8 cellular contexts compared by ENCODE assay signal in the genomic region with DNA sequence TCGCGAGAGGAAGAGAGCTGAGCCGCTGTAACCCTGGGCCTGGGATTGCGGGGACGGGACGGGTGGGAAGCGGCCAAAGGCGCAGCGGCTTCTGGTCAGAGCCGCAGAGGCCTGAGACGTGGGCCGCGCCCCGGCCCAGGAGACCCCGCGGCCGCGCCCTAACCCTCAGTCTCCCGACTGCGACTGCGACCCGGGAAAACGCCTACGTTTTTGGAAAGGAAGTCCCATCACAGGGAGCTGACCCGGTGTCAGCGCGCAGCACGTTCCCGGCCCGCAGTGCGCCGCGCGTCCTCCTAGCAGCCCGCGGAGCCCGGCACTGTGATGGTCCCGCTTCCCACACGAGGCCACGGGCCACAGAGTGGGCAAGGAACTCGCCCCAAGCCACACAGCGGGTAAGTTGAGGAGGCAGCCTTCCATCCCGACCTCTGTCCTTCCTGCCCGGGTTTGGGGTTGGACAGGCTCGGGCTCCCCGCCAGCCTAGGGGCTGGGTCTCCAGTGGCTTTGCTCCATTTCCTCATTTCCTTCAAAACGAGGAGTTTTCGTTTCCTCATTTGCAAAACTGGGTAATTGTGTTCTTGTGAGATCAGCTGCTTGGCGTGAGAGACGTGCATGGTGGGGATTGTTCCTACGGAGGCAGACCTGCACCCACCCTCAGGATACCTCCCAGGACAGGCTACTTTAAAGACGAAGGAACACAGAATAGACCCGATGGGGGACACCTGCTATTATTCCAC. TPM values are rescaled to one million over a fixed set of nuclear protein-coding genes. Genes with fewer than 3 reads are reported as not detected.
DNase-seq lines count a peak whose midpoint lies in the region; ATAC-seq and TF ChIP-seq lines count a peak whose summit lies in the region.

No MANE protein-coding gene starts in this region.

- H3K27me3 Mint-ChIP-seq in endothelial cell (ENCODE audit: unreplicated experiment), result peaks cover 2% of the 10 kb centered on the region

- H3K9me3 ChIP-seq in mucosa of rectum (ENCODE audit: control insufficient read depth in 2 of 2, low read length in 2 of 2), result no peaks in the 10 kb centered on the region

- peaks cover 6% of the 10 kb centered on the region for H3K4me1 Mint-ChIP-seq in endothelial cell (ENCODE audit: unreplicated experiment)

- peak overlapping the region; percentile 6 to 38 for H3K9ac ChIP-seq in mucosa of rectum (ENCODE audit: low read depth in 1 of 2, low read length in 2 of 2)

- peak overlapping the region; percentile 63 for H3K4me3 ChIP-seq in AG09309 (ENCODE audit: control insufficient read depth, low read depth, low read length)
- H3K4me3 ChIP-seq in mucosa of rectum (ENCODE audit: low read length in 2 of 2), result peak overlapping the region; percentile 48 to 63

- peak overlapping the region; percentile 24 for H3K4me3 Mint-ChIP-seq in endothelial cell (ENCODE audit: unreplicated experiment)

- no peaks in the 10 kb centered on the region for H3K36me3 ChIP-seq in mucosa of rectum (ENCODE audit: control insufficient read depth in 2 of 2, insufficient read depth in 2 of 2, low read length in 2 of 2)

- TF ChIP-seq CTCF in AG09309 (IDR thresholded peaks at IDR 0.05; ENCODE audit: control insufficient read depth, insufficient read depth, low read depth, low read length, missing control alignments) (no peak), endothelial cell (IDR thresholded peaks at IDR 0.05; ENCODE audit: unreplicated experiment) (no peak)

- no peaks in the 10 kb centered on the region for H3K9me3 Mint-ChIP-seq in endothelial cell (ENCODE audit: unreplicated experiment)

- no peak overlapping the region for H3K27ac Mint-ChIP-seq in endothelial cell (ENCODE audit: unreplicated experiment)

- no peaks in the 10 kb centered on the region for H3K4me1 ChIP-seq in mucosa of rectum (ENCODE audit: control insufficient read depth in 2 of 2, insufficient read depth in 2 of 2, low read length in 2 of 2)

- in situ Hi-C loops in KBM-7 (cut with MboI; ENCODE audit: low pct_unique_long_range_greater_than_20kb, low sequenced_read_pairs), result no loop called here

- DNase-seq in AG09309 (ENCODE audit: low read depth) (no peak), KBM-7 (peak; percentile 76), endothelial cell (ENCODE audit: low spot score) (peak; percentile 17), NCI-H524 (lab: John Stamatoyannopoulos, UW) (no peak)
- DNase-seq in stimulated activated CD4-positive, alpha-beta T cell treated with anti-CD3 and anti-CD28 coated beads, Interleukin-4, amount 100 ng/mL, for 1 hour, result no peak

- peak overlapping the region; percentile 56 to 57 for H3K27ac ChIP-seq in mucosa of rectum (ENCODE audit: low read depth in 2 of 2, low read length in 2 of 2)

- peaks cover 14 to 22% of the 10 kb centered on the region in 2 donors for H3K27me3 ChIP-seq in mucosa of rectum (ENCODE audit: control insufficient read depth in 2 of 2, insufficient read depth in 2 of 2, low read length in 2 of 2)

- H3K36me3 Mint-ChIP-seq in endothelial cell (ENCODE audit: low read depth, unreplicated experiment), result no peaks in the 10 kb centered on the region

- ATAC-seq in HG03139 (IDR thresholded peaks at IDR 0.05; ENCODE audit: unreplicated experiment) (no peak), GM21381 (IDR thresholded peaks at IDR 0.05; ENCODE audit: unreplicated experiment) (no peak)

RNA-seq across cellular contexts. Expression of a gene that starts 1.2 kb away (rescaled TPM):
- total RNA-seq in endothelial cell (ENCODE audit: unreplicated experiment), result 0.49 TPM

RNA-seq across cellular contexts. Expression of a gene that starts 51.4 kb away (rescaled TPM):
- 41.5 TPM for total RNA-seq in endothelial cell (ENCODE audit: unreplicated experiment)

Comparison
In these comparisons a context has a peak if more than half of its experiments do, and no peak if none do; other contexts are left out.
1. DNase-seq: peak in KBM-7 (single experiment) and endothelial cell (single experiment); none in AG09309 (single experiment), stimulated activated CD4-positive, alpha-beta T cell treated with anti-CD3 and anti-CD28 coated beads, Interleukin-4, amount 100 ng/mL, for 1 hour (single experiment) and NCI-H524 (0 of 2).